ENCODE assay signal across 21 cellular contexts in genomic region chr12:12353276-12353675, GRCh38. TPM values are rescaled to one million over a fixed set of nuclear protein-coding genes. Genes with fewer than 3 reads are reported as not detected.
DNase-seq lines count a peak whose midpoint lies in the region; ATAC-seq and TF ChIP-seq lines count a peak whose summit lies in the region.
"Had no signal": no experiment of that assay in that cellular context is flagged by ENCODE, and none has a peak within 500 bp of the region (broad histone marks: within the 10 kb centered on the region; RNA-seq: fewer than 3 reads in every experiment).

No MANE protein-coding gene starts in this region.

- intact Hi-C loops in Calu3 (cut with micrococcal nuclease; ENCODE audit: unreplicated experiment) (no loop called here), dorsolateral prefrontal cortex (cut with DNase I) (loop anchor here in 1 of 2 donors (10.0 kb wide), 1 partner anchor 362 kb away; the partner anchor contains the start of gene CDKN1B)

- no peak for ATAC-seq in activated T-cell treated with anti-CD3 and anti-CD28 coated beads, Interleukin-2, amount 50 U/mL, for 72 hours (replicated peaks in 1 of 2)
- no peak for ATAC-seq in stimulated activated memory B cell treated with anti-CD40 and anti-IgM and Interleukin-4, amounts not matched to agents 10 μg/mL and 1 μg/mL and 100 μg/mL, for 72 hours
- ATAC-seq: Right ventricle myocardium inferior, SK-N-SH treated with all-trans-retinoic acid at 6 μM for 48 hours had no signal

- H3K4me3 Mint-ChIP-seq in activated T-cell treated with anti-CD3 and anti-CD28 coated beads, Interleukin-2, amount 50 U/mL, for 72 hours = no peak overlapping the region
- H3K4me3 Mint-ChIP-seq in Calu3 (ENCODE audit: low read depth, unreplicated experiment) (no peak overlapping the region), endothelial cell (ENCODE audit: unreplicated experiment) (no peak overlapping the region), neural crest cell (peak overlapping the region; percentile 39)
- no peak overlapping the region for H3K4me3 Mint-ChIP-seq in stimulated activated memory B cell treated with anti-CD40 and anti-IgM and Interleukin-4, amounts not matched to agents 10 μg/mL and 1 μg/mL and 100 μg/mL, for 72 hours
- H3K4me3 Mint-ChIP-seq: HFFc6 had no signal

- peaks cover 51% of the 10 kb centered on the region for H3K4me1 Mint-ChIP-seq in activated T-cell treated with anti-CD3 and anti-CD28 coated beads, Interleukin-2, amount 50 U/mL, for 72 hours (ENCODE audit: low read depth)
- peaks cover 29% of the 10 kb centered on the region for H3K4me1 Mint-ChIP-seq in Calu3 (ENCODE audit: low read depth, unreplicated experiment)
- H3K4me1 Mint-ChIP-seq in endothelial cell (ENCODE audit: unreplicated experiment) = peaks cover 26% of the 10 kb centered on the region
- peaks cover 32% of the 10 kb centered on the region for H3K4me1 Mint-ChIP-seq in neural crest cell
- peaks cover 23% of the 10 kb centered on the region for H3K4me1 Mint-ChIP-seq in stimulated activated memory B cell treated with anti-CD40 and anti-IgM and Interleukin-4, amounts not matched to agents 10 μg/mL and 1 μg/mL and 100 μg/mL, for 72 hours

- BruUV-seq in Calu3 (replicated peaks; lab: Mats Ljungman, UMichigan) = no TSS peak

- H3K27ac ChIP-seq in dorsolateral prefrontal cortex = peak overlapping the region in 10 of 59 donors; percentile 3 to 43 (median 22)
- H3K27ac ChIP-seq: BLaER1, PC-9, SJCRH30 had no signal

- no peak for TF ChIP-seq CTCF in Calu3 (IDR thresholded peaks at IDR 0.05; ENCODE audit: unreplicated experiment)
- TF ChIP-seq CTCF in endothelial cell (IDR thresholded peaks at IDR 0.05; ENCODE audit: unreplicated experiment) = no peak
- no peak for TF ChIP-seq CTCF in neural crest cell (conservative IDR thresholded peaks at IDR 0.05)
- TF ChIP-seq CTCF in dorsolateral prefrontal cortex (IDR thresholded peaks at IDR 0.05 in 54 of 56, conservative IDR thresholded peaks at IDR 0.05 in 2 of 56; ENCODE audit: low read depth in 1 of 56, partially characterized antibody in 56 of 56) = no peak

- peak overlapping the region; percentile 61 for H3K27ac Mint-ChIP-seq in activated T-cell treated with anti-CD3 and anti-CD28 coated beads, Interleukin-2, amount 50 U/mL, for 72 hours
- H3K27ac Mint-ChIP-seq in Calu3 (ENCODE audit: unreplicated experiment) (peak overlapping the region; percentile 6), endothelial cell (ENCODE audit: unreplicated experiment) (peak overlapping the region; percentile 15), neural crest cell (ENCODE audit: unreplicated experiment) (no peak overlapping the region)
- H3K27ac Mint-ChIP-seq in stimulated activated memory B cell treated with anti-CD40 and anti-IgM and Interleukin-4, amounts not matched to agents 10 μg/mL and 1 μg/mL and 100 μg/mL, for 72 hours = no peak overlapping the region
- H3K27ac Mint-ChIP-seq: HFFc6 had no signal

- H3K4me3 ChIP-seq in dorsolateral prefrontal cortex = no peak overlapping the region
- H3K4me3 ChIP-seq: BLaER1, MG63, PC-9, SJCRH30 had no signal

- H3K9me3 Mint-ChIP-seq in activated T-cell treated with anti-CD3 and anti-CD28 coated beads, Interleukin-2, amount 50 U/mL, for 72 hours = no peaks in the 10 kb centered on the region
- H3K9me3 Mint-ChIP-seq in Calu3 (ENCODE audit: low read depth, unreplicated experiment) = no peaks in the 10 kb centered on the region
- H3K9me3 Mint-ChIP-seq in endothelial cell (ENCODE audit: unreplicated experiment) = no peaks in the 10 kb centered on the region
- H3K9me3 Mint-ChIP-seq in neural crest cell = no peaks in the 10 kb centered on the region
- H3K9me3 Mint-ChIP-seq in stimulated activated memory B cell treated with anti-CD40 and anti-IgM and Interleukin-4, amounts not matched to agents 10 μg/mL and 1 μg/mL and 100 μg/mL, for 72 hours = no peaks in the 10 kb centered on the region
- H3K9me3 Mint-ChIP-seq: CD4-positive, CD25-positive, alpha-beta regulatory T cell; HFFc6 had no signal

- CTCF ChIA-PET in Calu3 (lab: Charles Lee) = no interaction called here

- H3K36me3 Mint-ChIP-seq in activated T-cell treated with anti-CD3 and anti-CD28 coated beads, Interleukin-2, amount 50 U/mL, for 72 hours (ENCODE audit: insufficient read depth in 2 of 2) = peaks cover 2 to 3% of the 10 kb centered on the region in 2 donors
- H3K36me3 Mint-ChIP-seq in Calu3 (ENCODE audit: insufficient read depth, unreplicated experiment) = peaks cover 48% of the 10 kb centered on the region
- no peaks in the 10 kb centered on the region for H3K36me3 Mint-ChIP-seq in endothelial cell (ENCODE audit: low read depth, unreplicated experiment)
- H3K36me3 Mint-ChIP-seq in neural crest cell (ENCODE audit: low read depth) = no peaks in the 10 kb centered on the region
- H3K36me3 Mint-ChIP-seq in stimulated activated memory B cell treated with anti-CD40 and anti-IgM and Interleukin-4, amounts not matched to agents 10 μg/mL and 1 μg/mL and 100 μg/mL, for 72 hours = no peaks in the 10 kb centered on the region
- H3K36me3 Mint-ChIP-seq: CD4-positive, CD25-positive, alpha-beta regulatory T cell had no signal

- H3K27me3 ChIP-seq in dorsolateral prefrontal cortex = no peaks in the 10 kb centered on the region
- H3K27me3 ChIP-seq: BLaER1, MG63, SJCRH30 had no signal

- no peak for DNase-seq in activated T-cell treated with anti-CD3 and anti-CD28 coated beads, Interleukin-2, amount 50 U/mL, for 72 hours
- DNase-seq in activated T-cell treated with anti-CD3 and anti-CD28 coated beads for 4 hours (no peak), Calu3 (no peak), endothelial cell (ENCODE audit: low spot score) (no peak), neural crest cell (ENCODE audit: low read depth, low spot score) (no peak), dorsolateral prefrontal cortex (no peak), 8988T (no peak)
- DNase-seq: CD4-positive, CD25-positive, alpha-beta regulatory T cell; COR-L47; HFFc6; KG1; MG63; NCI-H1694; NCI-H2029 treated with DMSO at 0.1 percent for 48 hours; NCI-H526 treated with DMSO at 0.1 percent for 48 hours; PC-9; SJCRH30 had no signal

- no peaks in the 10 kb centered on the region for H3K27me3 Mint-ChIP-seq in activated T-cell treated with anti-CD3 and anti-CD28 coated beads, Interleukin-2, amount 50 U/mL, for 72 hours (ENCODE audit: low read depth)
- H3K27me3 Mint-ChIP-seq in Calu3 (ENCODE audit: unreplicated experiment) = no peaks in the 10 kb centered on the region
- H3K27me3 Mint-ChIP-seq in endothelial cell (ENCODE audit: unreplicated experiment) = peaks cover 7% of the 10 kb centered on the region
- peaks cover 9% of the 10 kb centered on the region for H3K27me3 Mint-ChIP-seq in neural crest cell (ENCODE audit: low read depth)
- no peaks in the 10 kb centered on the region for H3K27me3 Mint-ChIP-seq in stimulated activated memory B cell treated with anti-CD40 and anti-IgM and Interleukin-4, amounts not matched to agents 10 μg/mL and 1 μg/mL and 100 μg/mL, for 72 hours

RNA-seq across cellular contexts. Expression of gene MANSC1, which starts 3.2 kb away (rescaled TPM):
- total RNA-seq in activated T-cell treated with anti-CD3 and anti-CD28 coated beads, Interleukin-2, amount 50 U/mL, for 72 hours = 1 to 10 TPM in 1 of 2 donors, under 1 TPM in 1; 0.65 to 1.5 TPM
- total RNA-seq in Calu3 (2022) = 71.8 and 74.5 TPM in 2 replicates
- total RNA-seq in endothelial cell (ENCODE audit: unreplicated experiment) = 21.7 TPM
- total RNA-seq in neural crest cell = 5.5 and 5.6 TPM in 2 replicates
- 10 to 100 TPM; 12.0 to 32.4 (median 22.8) TPM for total RNA-seq in dorsolateral prefrontal cortex
- total RNA-seq: SJCRH30 had no signal

RNA-seq across cellular contexts. Expression of gene BORCS5, which starts 3.6 kb away (rescaled TPM):
- total RNA-seq in activated T-cell treated with anti-CD3 and anti-CD28 coated beads, Interleukin-2, amount 50 U/mL, for 72 hours = 10 to 100 TPM; 37.7 to 44.9 TPM
- total RNA-seq in Calu3 (2022) (9.3 and 11.5 TPM in 2 replicates), endothelial cell (ENCODE audit: unreplicated experiment) (10.4 TPM), neural crest cell (13.7 and 15.0 TPM in 2 replicates), dorsolateral prefrontal cortex (10 to 100 TPM; 30.7 to 69.8 (median 50.1) TPM)

Comparison
In these comparisons a context has a peak if more than half of its experiments do, and no peak if none do; other contexts are left out.
1. H3K27ac Mint-ChIP-seq: peak in activated T-cell treated with anti-CD3 and anti-CD28 coated beads, Interleukin-2, amount 50 U/mL, for 72 hours (single experiment), Calu3 (single experiment) and endothelial cell (single experiment); none in neural crest cell (single experiment) and stimulated activated memory B cell treated with anti-CD40 and anti-IgM and Interleukin-4, amounts not matched to agents 10 μg/mL and 1 μg/mL and 100 μg/mL, for 72 hours (single experiment).